In genomic region chr11:67271548-67272284, GRCh38 we compare ENCODE assay signal across 8 cellular contexts. TPM values are rescaled to one million over a fixed set of nuclear protein-coding genes. Genes with fewer than 3 reads are reported as not detected.
DNase-seq lines count a peak whose midpoint lies in the region; ATAC-seq and TF ChIP-seq lines count a peak whose summit lies in the region.

No MANE protein-coding gene starts in this region.

- H2AFZ ChIP-seq in trophoblast cell (ENCODE audit: insufficient read depth, low read length, poor library complexity): no peak overlapping the region

- peaks cover 4% of the 10 kb centered on the region for H4K20me1 ChIP-seq in DOHH2 (ENCODE audit: control insufficient read depth, insufficient read depth, low read depth, low read length)

- H3K14ac ChIP-seq in trophoblast cell (ENCODE audit: low read length): no peak overlapping the region

- H3K4me2 ChIP-seq in DOHH2 (ENCODE audit: low read length) (peak overlapping the region; percentile 100), trophoblast cell (ENCODE audit: low read length) (no peak overlapping the region)

- no peak overlapping the region for H3K23ac ChIP-seq in trophoblast cell (ENCODE audit: low read length)

- H3K4me3 ChIP-seq in DOHH2 (ENCODE audit: low read length): peak overlapping the region; percentile 91
- H3K4me3 ChIP-seq in Peyer's patch: peak overlapping the region in 3 of 4 donors; percentile 7 to 92 (median 12)
- H3K4me3 ChIP-seq in trophoblast cell (ENCODE audit: low read depth, low read length): no peak overlapping the region

- peaks cover 95% of the 10 kb centered on the region for H3K36me3 ChIP-seq in DOHH2 (ENCODE audit: control insufficient read depth, low read length)
- H3K36me3 ChIP-seq in Peyer's patch: peaks cover 0 to 21% (median 0%) of the 10 kb centered on the region in 3 donors
- peaks cover 24 to 31% of the 10 kb centered on the region in 2 experiments for H3K36me3 ChIP-seq in trophoblast cell (ENCODE audit: control insufficient read depth in 1 of 2, insufficient read depth in 2 of 2, low read length in 2 of 2)

- WGBS in trophoblast cell (ENCODE audit: extremely low coverage, insufficient coverage, insufficient read length): no CpG with 5 or more reads among the region's 19 CpGs

- H3K4me1 ChIP-seq in DOHH2 (ENCODE audit: control insufficient read depth, low read length) (peaks cover 92% of the 10 kb centered on the region), Peyer's patch (peaks cover 27 to 92% (median 88%) of the 10 kb centered on the region in 4 donors), trophoblast cell (ENCODE audit: control insufficient read depth in 1 of 2, insufficient read depth in 2 of 2, low read length in 2 of 2) (peaks cover 26 to 37% of the 10 kb centered on the region in 2 experiments), foreskin keratinocyte (peaks cover 18% of the 10 kb centered on the region)

- no peak for ATAC-seq in foreskin keratinocyte
- no peak for ATAC-seq in GM19328 (IDR thresholded peaks at IDR 0.05; ENCODE audit: unreplicated experiment)

- H3F3A ChIP-seq in DOHH2 (ENCODE audit: control insufficient read depth, insufficient read depth): peaks cover 60% of the 10 kb centered on the region

- no peak overlapping the region for H4K8ac ChIP-seq in trophoblast cell (ENCODE audit: low read depth, low read length)

- peaks cover 5% of the 10 kb centered on the region for H3K79me1 ChIP-seq in trophoblast cell (ENCODE audit: low read length)

- no peak for TF ChIP-seq CTCF in DOHH2 (IDR thresholded peaks at IDR 0.05; ENCODE audit: low read depth, low read length, poor library complexity, severe bottlenecking)
- TF ChIP-seq CTCF in Peyer's patch (IDR thresholded peaks at IDR 0.05): no peak
- no peak for TF ChIP-seq CTCF in foreskin keratinocyte (conservative IDR thresholded peaks at IDR 0.05)

- H4K91ac ChIP-seq in trophoblast cell (ENCODE audit: low read depth, low read length): no peak overlapping the region

- H3K27ac ChIP-seq in DOHH2 (ENCODE audit: low read depth, low read length): peak overlapping the region; percentile 100
- H3K27ac ChIP-seq in Peyer's patch: peak overlapping the region; percentile 57 to 100 (median 84)
- H3K27ac ChIP-seq in caudate nucleus (ENCODE audit: low read depth, low read length): peak overlapping the region; percentile 6
- H3K27ac ChIP-seq in trophoblast cell (ENCODE audit: low read depth, low read length): no peak overlapping the region
- no peak overlapping the region for H3K27ac ChIP-seq in foreskin keratinocyte

- H3K4ac ChIP-seq in trophoblast cell (ENCODE audit: low read depth, low read length): peak overlapping the region; percentile 10

- H3K9me2 ChIP-seq in DOHH2 (replicated peaks; ENCODE audit: control insufficient read depth, low read length): no peaks in the 10 kb centered on the region

- no peak overlapping the region for H4K12ac ChIP-seq in trophoblast cell (ENCODE audit: low read depth, low read length)

- TF ChIP-seq POLR2A in Peyer's patch (IDR thresholded peaks at IDR 0.05): no peak

- H3K9me3 ChIP-seq in DOHH2 (ENCODE audit: control insufficient read depth, insufficient read depth, low read length): no peaks in the 10 kb centered on the region
- no peaks in the 10 kb centered on the region for H3K9me3 ChIP-seq in Peyer's patch
- H3K9me3 ChIP-seq in trophoblast cell (ENCODE audit: insufficient read depth, low read depth, low read length): no peaks in the 10 kb centered on the region

- no peak overlapping the region for H2BK5ac ChIP-seq in trophoblast cell (ENCODE audit: low read depth, low read length, poor library complexity)

- H2AK5ac ChIP-seq in trophoblast cell (ENCODE audit: low read length): no peak overlapping the region

- no peak overlapping the region for H2BK12ac ChIP-seq in trophoblast cell (ENCODE audit: low read length)

- H3K79me2 ChIP-seq in DOHH2 (ENCODE audit: control insufficient read depth, low read length) (peaks cover 100% of the 10 kb centered on the region), trophoblast cell (ENCODE audit: control insufficient read depth, insufficient read depth, low read length, poor library complexity) (peaks cover 10% of the 10 kb centered on the region)

- H2BK120ac ChIP-seq in trophoblast cell (ENCODE audit: insufficient read depth, low read length, poor library complexity): no peak overlapping the region

- peak; percentile 47 to 65 (median 60) for DNase-seq in Peyer's patch
- peak in 1 of 61 donors; percentile 40 for DNase-seq in caudate nucleus (lab: John Stamatoyannopoulos, UW)
- DNase-seq in trophoblast cell: peak; percentile 81 to 84
- no peak for DNase-seq in SW 1271 (lab: John Stamatoyannopoulos, UW)
- no peak for DNase-seq in DMS53 treated with DMSO at 0.1 percent for 48 hours (lab: John Stamatoyannopoulos, UW; ENCODE audit: unreplicated experiment)
- DNase-seq in foreskin keratinocyte: no peak

- H3K27me3 ChIP-seq in DOHH2 (ENCODE audit: control insufficient read depth, low read length): no peaks in the 10 kb centered on the region
- no peaks in the 10 kb centered on the region for H3K27me3 ChIP-seq in Peyer's patch
- H3K27me3 ChIP-seq in trophoblast cell (ENCODE audit: insufficient read depth, low read length): no peaks in the 10 kb centered on the region
- no peaks in the 10 kb centered on the region for H3K27me3 ChIP-seq in foreskin keratinocyte

- no peak overlapping the region for H3K9ac ChIP-seq in trophoblast cell (ENCODE audit: low read length)

- H3K18ac ChIP-seq in trophoblast cell (ENCODE audit: low read length): no peak overlapping the region

RNA-seq across cellular contexts. Expression of gene GRK2, which starts 5.4 kb away (rescaled TPM):
- total RNA-seq in Peyer's patch: 100 to 1,000 TPM; 103 to 276 (median 163) TPM
- 22.3 and 22.9 TPM in 2 replicates for polyA plus RNA-seq in trophoblast cell (2013)
- total RNA-seq in foreskin keratinocyte: 34.3 and 36.5 TPM in 2 replicates
- polyA plus RNA-seq in foreskin keratinocyte: 29.2 and 31.4 TPM in 2 replicates

RNA-seq across cellular contexts. Expression of gene ANKRD13D, which starts 17.4 kb away (rescaled TPM):
- 10 to 100 TPM; 25.4 to 97.4 (median 41.5) TPM for total RNA-seq in Peyer's patch
- 20.5 and 20.9 TPM in 2 replicates for polyA plus RNA-seq in trophoblast cell (2013)
- 28.8 and 29.2 TPM in 2 replicates for total RNA-seq in foreskin keratinocyte
- polyA plus RNA-seq in foreskin keratinocyte: 25.3 and 26.1 TPM in 2 replicates

RNA-seq across cellular contexts. Expression of gene SSH3, which starts 31.6 kb away (rescaled TPM):
- 100 to 1,000 TPM in 2 of 4 donors, 10 to 100 TPM in 2; 55.9 to 128 (median 99.9) TPM for total RNA-seq in Peyer's patch
- polyA plus RNA-seq in trophoblast cell (2013): 85.6 and 93.4 TPM in 2 replicates
- total RNA-seq in foreskin keratinocyte: 27.7 and 31.0 TPM in 2 replicates
- 27.8 and 30.2 TPM in 2 replicates for polyA plus RNA-seq in foreskin keratinocyte

Comparison
In these comparisons a context has a peak if more than half of its experiments do, and no peak if none do; other contexts are left out.
1. H3K27ac ChIP-seq: peak in DOHH2 (single experiment), Peyer's patch (4 of 4) and caudate nucleus (single experiment); none in trophoblast cell (single experiment) and foreskin keratinocyte (single experiment).
2. DNase-seq: peak in Peyer's patch (3 of 3) and trophoblast cell (2 of 2); none in SW 1271 (0 of 2), DMS53 treated with DMSO at 0.1 percent for 48 hours (single experiment) and foreskin keratinocyte (0 of 2).